Comparison of ENCODE assay signal across 1 cellular context in genomic region chr6:3987576-3987975, GRCh38.
TF ChIP-seq lines count a peak whose summit lies in the region.

No MANE protein-coding gene starts in this region.

TF ChIP-seq in GM23338, 12 proteins besides CTCF, POLR2A, EP300 and RAD21 (continued from another document):
- TF ChIP-seq ZNF462 (CRISPR knock-in tag; IDR thresholded peaks at IDR 0.05) (no peak), CREB1 (CRISPR knock-in tag; IDR thresholded peaks at IDR 0.05; ENCODE audit: low read depth) (no peak), STAT1 (IDR thresholded peaks at IDR 0.05; ENCODE audit: unreplicated experiment) (no peak), EZH2 (IDR thresholded peaks at IDR 0.05; ENCODE audit: low read depth, unreplicated experiment) (no peak), NANOG (IDR thresholded peaks at IDR 0.05; ENCODE audit: borderline replicate concordance) (no peak), REST (IDR thresholded peaks at IDR 0.05; ENCODE audit: unreplicated experiment) (no peak), JUNB (IDR thresholded peaks at IDR 0.05; ENCODE audit: unreplicated experiment) (no peak), ETS1 (IDR thresholded peaks at IDR 0.05) (no peak), POLR2AphosphoS5 (IDR thresholded peaks at IDR 0.05; ENCODE audit: low read depth) (no peak)
